ENCODE assay signal across 19 cellular contexts in genomic region chr15:92751528-92751927, GRCh38.
A peak's percentile ranks its signal among the peaks of the same experiment; 100 is the strongest.
DNase-seq lines count a peak whose midpoint lies in the region; ATAC-seq and TF ChIP-seq lines count a peak whose summit lies in the region.
"Had no signal": no experiment of that assay in that cellular context is flagged by ENCODE, and none has a peak within 500 bp of the region (broad histone marks: within the 10 kb centered on the region; RNA-seq: fewer than 3 reads in every experiment).

No MANE protein-coding gene starts in this region.

- H3K4me3 ChIP-seq in HCT116 (replicated peaks in 1 of 2; ENCODE audit: low read depth in 1 of 2, low read length in 2 of 2) (no peak overlapping the region), PC-3 (ENCODE audit: low read length) (no peak overlapping the region)
- H3K4me3 ChIP-seq: MG63, SK-N-MC had no signal

- H3K27me3 ChIP-seq in HCT116 (ENCODE audit: insufficient read depth, low read length) (no peaks in the 10 kb centered on the region), PC-3 (ENCODE audit: low read length) (no peaks in the 10 kb centered on the region)
- H3K27me3 ChIP-seq: MG63 had no signal

- TF ChIP-seq CTCF in HCT116 (IDR thresholded peaks at IDR 0.05 in 2 of 3, conservative IDR thresholded peaks at IDR 0.05 in 1 of 3; ENCODE audit: borderline replicate concordance in 1 of 3, insufficient read depth in 1 of 3, low read depth in 2 of 3, low read length in 2 of 3) (no peak), PC-3 (conservative IDR thresholded peaks at IDR 0.05; ENCODE audit: low read depth, low read length) (no peak), progenitor cell of endocrine pancreas (IDR thresholded peaks at IDR 0.05; ENCODE audit: unreplicated experiment) (no peak)

- H3F3A ChIP-seq in PC-3 (ENCODE audit: low read length, unreplicated experiment) = no peaks in the 10 kb centered on the region

- DNase-seq in HCT116 (ENCODE audit: low read depth, low spot score) (no peak), PC-3 (peak; percentile 68), progenitor cell of endocrine pancreas (ENCODE audit: low spot score, unreplicated experiment) (no peak), HUDEP-2 (lab: John Stamatoyannopoulos, UW; ENCODE audit: unreplicated experiment in 76 of 76) (no peak), NCI-H510A (lab: John Stamatoyannopoulos, UW) (no peak)
- DNase-seq: CD4-positive, alpha-beta T cell; DMS79 treated with DMSO at 0.1 percent for 48 hours; HCEC 1CT; MG63; NCI-H1092 treated with DMSO at 0.1 percent for 48 hours; NCI-H187 treated with DMSO at 0.1 percent for 48 hours; NCI-H774 had no signal

- peaks cover 11% of the 10 kb centered on the region for H3K4me1 Mint-ChIP-seq in progenitor cell of endocrine pancreas (ENCODE audit: low read depth)
- H3K4me1 Mint-ChIP-seq: B cell had no signal

- H3K36me3 ChIP-seq in HCT116 (ENCODE audit: control insufficient read depth in 1 of 2, insufficient read depth in 2 of 2, low read length in 2 of 2) (no peaks in the 10 kb centered on the region), PC-3 (ENCODE audit: low read depth, low read length) (no peaks in the 10 kb centered on the region)
- H3K36me3 ChIP-seq: MG63 had no signal

- H3K4me1 ChIP-seq in HCT116 (ENCODE audit: control insufficient read depth in 1 of 2, insufficient read depth in 2 of 2, low read length in 2 of 2) = peaks cover 3 to 4% of the 10 kb centered on the region in 2 experiments; a peak in 2 of 4 replicates
- peaks cover 9% of the 10 kb centered on the region; the same call in 1 of the 2 replicates for H3K4me1 ChIP-seq in PC-3 (ENCODE audit: insufficient read depth, low read length)

- RAD21 ChIA-PET in HCT116 (lab: Charles Lee; ENCODE audit: low non-redundant PET in 1 of 2, low total read pairs in 2 of 2, uncharacterized antibody in 2 of 2, unreplicated experiment in 2 of 2) = no interaction called here

- TF ChIP-seq RAD21 in HCT116 (IDR thresholded peaks at IDR 0.05; ENCODE audit: low read depth) = no peak

- H3K9ac ChIP-seq in HCT116 (ENCODE audit: low read length) (no peak overlapping the region), PC-3 (ENCODE audit: low read length) (no peak overlapping the region)
- H3K9ac ChIP-seq: KMS-11 had no signal

- intact Hi-C loops in HCT116 (cut with micrococcal nuclease) = no loop called here
- intact Hi-C loops in PC-3 (cut with micrococcal nuclease) = no loop called here

- H4K20me1 ChIP-seq in HCT116 (ENCODE audit: insufficient read depth) (no peaks in the 10 kb centered on the region), PC-3 (ENCODE audit: low read length) (no peaks in the 10 kb centered on the region)

- no TSS peak for BruUV-seq in HCT116 (replicated peaks; lab: Mats Ljungman, UMichigan)
- BruUV-seq in PC-3 (replicated peaks; lab: Mats Ljungman, UMichigan) = no TSS peak

- H3K9me2 ChIP-seq in HCT116 (ENCODE audit: insufficient read depth) (no peaks in the 10 kb centered on the region), PC-3 (replicated peaks; ENCODE audit: low read length) (no peaks in the 10 kb centered on the region)

- no peak for TF ChIP-seq POLR2A in HCT116 (IDR thresholded peaks at IDR 0.05; ENCODE audit: borderline replicate concordance, extremely low read depth, insufficient read depth, insufficient read length)

- no peak for ATAC-seq in HCT116
- ATAC-seq in PC-3 = no peak
- ATAC-seq in esophagus mucosa = peak; percentile 65
- ATAC-seq in GM18873 (IDR thresholded peaks at IDR 0.05; ENCODE audit: low FRiP score, unreplicated experiment) = no peak
- ATAC-seq in GM18867 (IDR thresholded peaks at IDR 0.05; ENCODE audit: unreplicated experiment) = no peak
- ATAC-seq: HepG2 had no signal

- no peaks in the 10 kb centered on the region for H3K9me3 ChIP-seq in HCT116 (ENCODE audit: control insufficient read depth in 1 of 2, insufficient read depth in 1 of 2, low read depth in 1 of 2, low read length in 2 of 2)
- no peaks in the 10 kb centered on the region for H3K9me3 ChIP-seq in PC-3 (ENCODE audit: low read length)
- H3K9me3 ChIP-seq: MG63 had no signal

- peaks cover 7% of the 10 kb centered on the region for H3K9me3 Mint-ChIP-seq in progenitor cell of endocrine pancreas (ENCODE audit: low read depth)
- H3K9me3 Mint-ChIP-seq: CD4-positive, alpha-beta T cell had no signal

- H2AFZ ChIP-seq in HCT116 (ENCODE audit: low read depth, low read length, poor library complexity, severe bottlenecking) = no peak overlapping the region
- H2AFZ ChIP-seq in PC-3 (ENCODE audit: low read length) = no peak overlapping the region

- H3K27ac Mint-ChIP-seq in progenitor cell of endocrine pancreas = peak overlapping the region; percentile 17
- H3K27ac Mint-ChIP-seq: B cell; CD4-positive, alpha-beta T cell had no signal

- H3K4me2 ChIP-seq in HCT116 (ENCODE audit: low read length) (no peak overlapping the region), PC-3 (ENCODE audit: low read length) (no peak overlapping the region)
- H3K4me2 ChIP-seq: KMS-11 had no signal

- peaks cover 3% of the 10 kb centered on the region for H3K36me3 Mint-ChIP-seq in progenitor cell of endocrine pancreas (ENCODE audit: insufficient read depth)

- H3K79me2 ChIP-seq in HCT116 (ENCODE audit: insufficient read depth, low read length) = no peaks in the 10 kb centered on the region
- H3K79me2 ChIP-seq in PC-3 (ENCODE audit: low read length) = no peaks in the 10 kb centered on the region

- CTCF ChIA-PET in HCT116 (lab: Charles Lee) = no interaction called here
- CTCF ChIA-PET in PC-3 (lab: Charles Lee) = no interaction called here

- H3K27ac ChIP-seq in HCT116 (ENCODE audit: low read depth, low read length) (no peak overlapping the region), PC-3 (ENCODE audit: low read length) (no peak overlapping the region)
- H3K27ac ChIP-seq: KMS-11, SK-N-MC had no signal

- H3K4me3 Mint-ChIP-seq in progenitor cell of endocrine pancreas (ENCODE audit: low read depth) = no peak overlapping the region
- H3K4me3 Mint-ChIP-seq: B cell; CD4-positive, alpha-beta T cell had no signal

- POLR2A ChIA-PET in HCT116 (lab: Charles Lee) = no interaction called here
- POLR2A ChIA-PET in PC-3 (lab: Charles Lee; ENCODE audit: unreplicated experiment) = no interaction called here

- no peaks in the 10 kb centered on the region for H3K27me3 Mint-ChIP-seq in progenitor cell of endocrine pancreas
- H3K27me3 Mint-ChIP-seq: CD4-positive, alpha-beta T cell had no signal

TF ChIP-seq in HCT116, 20 proteins besides CTCF, POLR2A, EP300 and RAD21:
- no peak for TF ChIP-seq EZH2phosphoT487 (IDR thresholded peaks at IDR 0.05; ENCODE audit: borderline replicate concordance)
- peak; percentile 32; the same call in 1 of the 2 replicates for TF ChIP-seq CEBPB (IDR thresholded peaks at IDR 0.05; ENCODE audit: low read depth)
- no peak for TF ChIP-seq EZH2 (IDR thresholded peaks at IDR 0.05)
